ENCODE assay signal across 8 cellular contexts in genomic region chr5:140357731-140358093, GRCh38. TPM values are rescaled to one million over a fixed set of nuclear protein-coding genes. Genes with fewer than 3 reads are reported as not detected.
DNase-seq lines count a peak whose midpoint lies in the region; ATAC-seq and TF ChIP-seq lines count a peak whose summit lies in the region.

No MANE protein-coding gene starts in this region.

- no peaks in the 10 kb centered on the region for H3K27me3 ChIP-seq in uterus

- no peak overlapping the region for H3K27ac ChIP-seq in uterus

- H3K4me1 Mint-ChIP-seq in activated naive CD4-positive, alpha-beta T cell treated with anti-CD3 and anti-CD28 coated beads, Interleukin-2, amount 50 U/mL, for 24 hours = peaks cover 7% of the 10 kb centered on the region

- ATAC-seq in HG02610 (IDR thresholded peaks at IDR 0.05; ENCODE audit: unreplicated experiment) (peak; percentile 96), SK-N-SH treated with all-trans-retinoic acid at 6 μM for 48 hours (peak; percentile 98), Right ventricle myocardium inferior (peak; percentile 93)

- H3K27ac Mint-ChIP-seq in activated naive CD4-positive, alpha-beta T cell treated with anti-CD3 and anti-CD28 coated beads, Interleukin-2, amount 50 U/mL, for 24 hours = no peak overlapping the region

- H3K9me3 ChIP-seq in uterus = no peaks in the 10 kb centered on the region

- peaks cover 2% of the 10 kb centered on the region for H3K27me3 Mint-ChIP-seq in activated naive CD4-positive, alpha-beta T cell treated with anti-CD3 and anti-CD28 coated beads, Interleukin-2, amount 50 U/mL, for 24 hours

- H3K4me3 ChIP-seq in GM12865 (ENCODE audit: low read depth, low read length) (no peak overlapping the region), uterus (no peak overlapping the region)

- H3K4me1 ChIP-seq in uterus = peaks cover 0 to 4% of the 10 kb centered on the region in 2 donors

- no peaks in the 10 kb centered on the region for H3K9me3 Mint-ChIP-seq in activated naive CD4-positive, alpha-beta T cell treated with anti-CD3 and anti-CD28 coated beads, Interleukin-2, amount 50 U/mL, for 24 hours

- no peaks in the 10 kb centered on the region for H3K36me3 Mint-ChIP-seq in activated naive CD4-positive, alpha-beta T cell treated with anti-CD3 and anti-CD28 coated beads, Interleukin-2, amount 50 U/mL, for 24 hours

- peak overlapping the region; percentile 70 for H3K4me3 Mint-ChIP-seq in activated naive CD4-positive, alpha-beta T cell treated with anti-CD3 and anti-CD28 coated beads, Interleukin-2, amount 50 U/mL, for 24 hours

- intact Hi-C loops in Right ventricle myocardium inferior (cut with DNase I) (no loop called here), posterior vena cava (cut with DNase I) (no loop called here), uterus (cut with DNase I; ENCODE audit: low total_unique reads) (no loop called here)

- TF ChIP-seq POLR2A in uterus (IDR thresholded peaks at IDR 0.05) = no peak

- TF ChIP-seq CTCF in GM12865 (IDR thresholded peaks at IDR 0.05; ENCODE audit: insufficient read depth, low read depth, low read length, missing control alignments) = peak; percentile 93
- TF ChIP-seq CTCF in uterus (IDR thresholded peaks at IDR 0.05) = peak; percentile 85 to 94 (median 90)

- DNase-seq in GM12865 (ENCODE audit: low read depth) = peak; percentile 89
- DNase-seq in NCI-H1048 (lab: John Stamatoyannopoulos, UW) = peak; percentile 40
- DNase-seq in Right ventricle myocardium inferior (ENCODE audit: missing footprints) = peak; percentile 92
- peak; percentile 95 for DNase-seq in posterior vena cava (ENCODE audit: low spot score)
- peak; percentile 85 for DNase-seq in uterus

- no peaks in the 10 kb centered on the region for H3K36me3 ChIP-seq in uterus

TF ChIP-seq in SK-N-SH treated with all-trans-retinoic acid at 6 μM for 48 hours, 23 proteins besides CTCF, POLR2A, EP300 and RAD21:
- TF ChIP-seq ZNF70 (CRISPR knock-in tag; IDR thresholded peaks at IDR 0.05) (no peak), CSDC2 (CRISPR knock-in tag; IDR thresholded peaks at IDR 0.05) (no peak), CREB5 (CRISPR knock-in tag; IDR thresholded peaks at IDR 0.05; ENCODE audit: low read depth) (peak; percentile 65; the same call in 1 of the 2 replicates)
- TF ChIP-seq, protein P1, sequence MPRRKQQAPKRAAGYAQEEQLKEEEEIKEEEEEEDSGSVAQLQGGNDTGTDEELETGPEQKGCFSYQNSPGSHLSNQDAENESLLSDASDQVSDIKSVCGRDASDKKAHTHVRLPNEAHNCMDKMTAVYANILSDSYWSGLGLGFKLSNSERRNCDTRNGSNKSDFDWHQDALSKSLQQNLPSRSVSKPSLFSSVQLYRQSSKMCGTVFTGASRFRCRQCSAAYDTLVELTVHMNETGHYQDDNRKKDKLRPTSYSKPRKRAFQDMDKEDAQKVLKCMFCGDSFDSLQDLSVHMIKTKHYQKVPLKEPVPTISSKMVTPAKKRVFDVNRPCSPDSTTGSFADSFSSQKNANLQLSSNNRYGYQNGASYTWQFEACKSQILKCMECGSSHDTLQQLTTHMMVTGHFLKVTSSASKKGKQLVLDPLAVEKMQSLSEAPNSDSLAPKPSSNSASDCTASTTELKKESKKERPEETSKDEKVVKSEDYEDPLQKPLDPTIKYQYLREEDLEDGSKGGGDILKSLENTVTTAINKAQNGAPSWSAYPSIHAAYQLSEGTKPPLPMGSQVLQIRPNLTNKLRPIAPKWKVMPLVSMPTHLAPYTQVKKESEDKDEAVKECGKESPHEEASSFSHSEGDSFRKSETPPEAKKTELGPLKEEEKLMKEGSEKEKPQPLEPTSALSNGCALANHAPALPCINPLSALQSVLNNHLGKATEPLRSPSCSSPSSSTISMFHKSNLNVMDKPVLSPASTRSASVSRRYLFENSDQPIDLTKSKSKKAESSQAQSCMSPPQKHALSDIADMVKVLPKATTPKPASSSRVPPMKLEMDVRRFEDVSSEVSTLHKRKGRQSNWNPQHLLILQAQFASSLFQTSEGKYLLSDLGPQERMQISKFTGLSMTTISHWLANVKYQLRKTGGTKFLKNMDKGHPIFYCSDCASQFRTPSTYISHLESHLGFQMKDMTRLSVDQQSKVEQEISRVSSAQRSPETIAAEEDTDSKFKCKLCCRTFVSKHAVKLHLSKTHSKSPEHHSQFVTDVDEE (CRISPR knock-in tag; IDR thresholded peaks at IDR 0.05) = 0 out of 2 replicates have a peak, but pooled peaks have one; percentile 10

RNA-seq across cellular contexts. Expression of gene SLC4A9, which starts 2.3 kb away (rescaled TPM):
- not detected for total RNA-seq in Right ventricle myocardium inferior
- not detected for total RNA-seq in posterior vena cava
- total RNA-seq in uterus = under 1 TPM in 1 of 4 donors, not detected in 3; 0.12 TPM

RNA-seq across cellular contexts. Expression of gene HBEGF, which starts 11.3 kb away (rescaled TPM):
- total RNA-seq in Right ventricle myocardium inferior (20.2 TPM), posterior vena cava (1 to 10 TPM; 6.9 to 9.5 TPM), uterus (10 to 100 TPM in 2 of 4 donors, 1 to 10 TPM in 1, under 1 TPM in 1; 0.77 to 24.4 (median 8.4) TPM)

RNA-seq across cellular contexts. Expression of gene ANKHD1, which starts 43.9 kb away (rescaled TPM):
- total RNA-seq in Right ventricle myocardium inferior (57.2 TPM), posterior vena cava (10 to 100 TPM; 90.8 to 93.2 TPM), uterus (100 to 1,000 TPM; 106 to 200 (median 161) TPM)

RNA-seq across cellular contexts. Expression of gene PFDN1, which starts 54.8 kb away (rescaled TPM):
- total RNA-seq in Right ventricle myocardium inferior = 80.6 TPM
- total RNA-seq in posterior vena cava = 10 to 100 TPM; 38.2 to 46.2 TPM
- 100 to 1,000 TPM in 1 of 4 donors, 10 to 100 TPM in 3; 42.7 to 102 (median 70.9) TPM for total RNA-seq in uterus

Comparison
In these comparisons a context has a peak if more than half of its experiments do, and no peak if none do; other contexts are left out.
1. DNase-seq: peak in every context shown above with its lines; median percentile 95 in posterior vena cava; 92 in Right ventricle myocardium inferior; 89 in GM12865; 85 in uterus; 40 in NCI-H1048.